ENCODE assay signal across 9 cellular contexts in the genomic region with DNA sequence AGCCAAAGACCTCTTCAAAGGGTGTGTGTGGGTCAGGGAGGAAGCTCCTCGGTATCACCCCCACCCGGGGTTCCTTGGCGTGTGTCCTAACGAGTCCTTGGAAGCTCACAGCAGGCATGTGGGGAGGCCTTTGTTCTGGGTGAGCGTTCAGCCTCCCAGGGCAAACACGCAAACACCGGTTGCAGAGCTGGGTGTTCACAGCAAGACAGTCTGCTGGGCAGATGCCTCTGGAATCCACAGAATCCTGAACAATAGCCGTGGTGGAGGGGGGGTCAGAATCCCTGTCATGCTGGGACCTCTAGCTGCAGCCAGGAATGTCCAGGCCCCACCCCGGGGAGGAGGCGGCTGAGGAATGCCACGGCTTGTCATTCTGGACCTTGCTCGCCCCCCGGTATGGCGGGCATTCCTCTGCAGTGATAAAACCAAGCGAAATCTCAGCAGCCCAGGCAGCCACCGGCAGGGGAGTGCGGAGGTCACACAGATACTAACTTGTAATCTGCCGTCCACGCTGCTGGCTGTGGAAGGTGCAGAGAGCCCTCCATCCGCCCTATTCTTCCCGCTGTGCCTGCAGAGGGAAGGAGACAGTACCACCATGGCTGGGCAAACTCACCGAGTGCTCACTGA. TPM values are rescaled to one million over a fixed set of nuclear protein-coding genes. Genes with fewer than 3 reads are reported as not detected.
DNase-seq lines count a peak whose midpoint lies in the region; ATAC-seq and TF ChIP-seq lines count a peak whose summit lies in the region.
"Not testable (repeated sequence)": the region's sequence is repeated elsewhere in the genome, so short reads cannot be mapped to it uniquely, and the experiment has no call there.
"Had no signal": no experiment of that assay in that cellular context is flagged by ENCODE, and none has a peak within 500 bp of the region (broad histone marks: within the 10 kb centered on the region; RNA-seq: fewer than 3 reads in every experiment).

No MANE protein-coding gene starts in this region.

- intact Hi-C loops in HCT116 (cut with micrococcal nuclease); sigmoid colon (cut with DNase I): not testable (repeated sequence)

- not testable (repeated sequence) for TF ChIP-seq RAD21 in HCT116 (IDR thresholded peaks at IDR 0.05; ENCODE audit: low read depth)

- peak; percentile 39 for DNase-seq in BJ (ENCODE audit: low read depth)
- DNase-seq in HCT116 (ENCODE audit: low read depth, low spot score); activated CD8-positive, alpha-beta T cell treated with anti-CD3 and anti-CD28 coated beads, Interleukin-2, amount 10 ng/mL, durations not matched to agents 7 days and 5 days; sigmoid colon: not testable (repeated sequence)
- peak; percentile 41 for DNase-seq in NCI-H345 (lab: John Stamatoyannopoulos, UW)

- H3K4me2 ChIP-seq in HCT116 (ENCODE audit: low read length) = peak overlapping the region; percentile 59

- CTCF ChIA-PET in BJ (lab: Yijun Ruan, JAX); HCT116 (lab: Charles Lee); activated CD8-positive, alpha-beta T cell treated with anti-CD3 and anti-CD28 coated beads, Interleukin-2, amount 10 ng/mL, durations not matched to agents 7 days and 5 days (lab: Charles Lee): not testable (repeated sequence)

- H3K27ac ChIP-seq in HCT116 (ENCODE audit: low read depth, low read length) (peak overlapping the region; percentile 35; the same call in 1 of the 2 replicates), ectodermal cell (ENCODE audit: insufficient read depth, low read depth, low read length, poor library complexity, severe bottlenecking) (peak overlapping the region; percentile 86), sigmoid colon (peak overlapping the region; percentile 75 to 85 (median 78))
- not testable (repeated sequence) for H3K27ac ChIP-seq in iPS-18a (ENCODE audit: low read length)

- WGBS in ectodermal cell, 2 experiments = 2% methylated on average over 21 to 22 of the region's 22 CpGs
- 80 to 86% methylated on average over 22 of the region's 22 CpGs for WGBS in sigmoid colon, 2 donors

- H4K20me1 ChIP-seq in HCT116 (ENCODE audit: insufficient read depth) = not testable (repeated sequence)

- not testable (repeated sequence) for TF ChIP-seq EP300 in sigmoid colon (IDR thresholded peaks at IDR 0.05)

- RAD21 ChIA-PET in HCT116 (lab: Charles Lee; ENCODE audit: low non-redundant PET in 1 of 2, low total read pairs in 2 of 2, uncharacterized antibody in 2 of 2, unreplicated experiment in 2 of 2) = not testable (repeated sequence)

- not testable (repeated sequence) for TF ChIP-seq CTCF in BJ (IDR thresholded peaks at IDR 0.05; ENCODE audit: insufficient read depth, low read depth, low read length); HCT116 (IDR thresholded peaks at IDR 0.05 in 2 of 3, conservative IDR thresholded peaks at IDR 0.05 in 1 of 3; ENCODE audit: borderline replicate concordance in 1 of 3, insufficient read depth in 1 of 3, low read depth in 2 of 3, low read length in 2 of 3); nephron (IDR thresholded peaks at IDR 0.05; ENCODE audit: unreplicated experiment in 3 of 3); sigmoid colon (IDR thresholded peaks at IDR 0.05)

- POLR2A ChIA-PET in BJ (lab: Charles Lee); HCT116 (lab: Charles Lee); activated CD8-positive, alpha-beta T cell treated with anti-CD3 and anti-CD28 coated beads, Interleukin-2, amount 10 ng/mL, durations not matched to agents 7 days and 5 days (lab: Charles Lee): not testable (repeated sequence)

- H3K4me3 ChIP-seq in BJ (ENCODE audit: low read depth, low read length); ectodermal cell (ENCODE audit: insufficient read depth, low read depth, low read length); sigmoid colon: not testable (repeated sequence)
- H3K4me3 ChIP-seq in HCT116 (replicated peaks in 1 of 2; ENCODE audit: low read depth in 1 of 2, low read length in 2 of 2) (peak overlapping the region; percentile 15 to 32; a peak in 3 of 4 replicates), iPS-18a (ENCODE audit: low read length) (peak overlapping the region; percentile 13)

- H3K27ac Mint-ChIP-seq in activated CD8-positive, alpha-beta T cell treated with anti-CD3 and anti-CD28 coated beads, Interleukin-2, amount 10 ng/mL, durations not matched to agents 7 days and 5 days = not testable (repeated sequence)
- peak overlapping the region; percentile 28 to 42 (median 33) for H3K27ac Mint-ChIP-seq in nephron

- H3K9me2 ChIP-seq in HCT116 (ENCODE audit: insufficient read depth) = not testable (repeated sequence)

- H3K27me3 Mint-ChIP-seq in activated CD8-positive, alpha-beta T cell treated with anti-CD3 and anti-CD28 coated beads, Interleukin-2, amount 10 ng/mL, durations not matched to agents 7 days and 5 days (ENCODE audit: low read depth); nephron (ENCODE audit: low read depth): not testable (repeated sequence)

- not testable (repeated sequence) for H3K9me3 Mint-ChIP-seq in activated CD8-positive, alpha-beta T cell treated with anti-CD3 and anti-CD28 coated beads, Interleukin-2, amount 10 ng/mL, durations not matched to agents 7 days and 5 days (ENCODE audit: insufficient read depth); nephron

- H3K9ac ChIP-seq in HCT116 (ENCODE audit: low read length) = peak overlapping the region; percentile 32
- H3K9ac ChIP-seq in iPS-18a (ENCODE audit: low read length) = not testable (repeated sequence)

- not testable (repeated sequence) for H3K36me3 ChIP-seq in BJ (ENCODE audit: control insufficient read depth, insufficient read depth, low read length); HCT116 (ENCODE audit: control insufficient read depth in 1 of 2, insufficient read depth in 2 of 2, low read length in 2 of 2); ectodermal cell (ENCODE audit: control insufficient read depth, insufficient read depth, low read length); iPS-18a (ENCODE audit: control insufficient read depth, low read depth, low read length); sigmoid colon

- not testable (repeated sequence) for H3K27me3 ChIP-seq in BJ (ENCODE audit: control insufficient read depth, insufficient read depth, low read length); HCT116 (ENCODE audit: insufficient read depth, low read length); ectodermal cell (ENCODE audit: control insufficient read depth, insufficient read depth, low read length, poor library complexity, severe bottlenecking); iPS-18a (ENCODE audit: control insufficient read depth, insufficient read depth, low read length); sigmoid colon

- TF ChIP-seq POLR2A in HCT116 (IDR thresholded peaks at IDR 0.05; ENCODE audit: borderline replicate concordance, extremely low read depth, insufficient read depth, insufficient read length); sigmoid colon (IDR thresholded peaks at IDR 0.05): not testable (repeated sequence)

- peak; percentile 32 for ATAC-seq in HCT116
- not testable (repeated sequence) for ATAC-seq in activated CD8-positive, alpha-beta T cell treated with anti-CD3 and anti-CD28 coated beads, Interleukin-2, amount 10 ng/mL, durations not matched to agents 7 days and 5 days

- H3K4me1 ChIP-seq in HCT116 (ENCODE audit: control insufficient read depth in 1 of 2, insufficient read depth in 2 of 2, low read length in 2 of 2) = peaks cover 4 to 17% of the 10 kb centered on the region in 2 experiments
- not testable (repeated sequence) for H3K4me1 ChIP-seq in ectodermal cell (ENCODE audit: control insufficient read depth, insufficient read depth, low read length); iPS-18a (ENCODE audit: control insufficient read depth, low read depth, low read length)
- H3K4me1 ChIP-seq in sigmoid colon = peaks cover 0 to 27% (median 9%) of the 10 kb centered on the region in 4 donors

- not testable (repeated sequence) for H2AFZ ChIP-seq in HCT116 (ENCODE audit: low read depth, low read length, poor library complexity, severe bottlenecking)

- peaks cover 30% of the 10 kb centered on the region for H3K79me2 ChIP-seq in HCT116 (ENCODE audit: insufficient read depth, low read length)

- H3K36me3 Mint-ChIP-seq in activated CD8-positive, alpha-beta T cell treated with anti-CD3 and anti-CD28 coated beads, Interleukin-2, amount 10 ng/mL, durations not matched to agents 7 days and 5 days (ENCODE audit: low read depth); nephron (ENCODE audit: low read depth): not testable (repeated sequence)

- H3K4me1 Mint-ChIP-seq in activated CD8-positive, alpha-beta T cell treated with anti-CD3 and anti-CD28 coated beads, Interleukin-2, amount 10 ng/mL, durations not matched to agents 7 days and 5 days (ENCODE audit: low read depth) = not testable (repeated sequence)
- H3K4me1 Mint-ChIP-seq in nephron = peaks cover 18% of the 10 kb centered on the region

- H3K9me3 ChIP-seq in HCT116 (ENCODE audit: control insufficient read depth in 1 of 2, insufficient read depth in 1 of 2, low read depth in 1 of 2, low read length in 2 of 2); ectodermal cell (ENCODE audit: control insufficient read depth, low read length); iPS-18a (ENCODE audit: control insufficient read depth, low read depth, low read length); sigmoid colon: not testable (repeated sequence)

- BruUV-seq in HCT116 (replicated peaks; lab: Mats Ljungman, UMichigan) = not testable (repeated sequence)

- peak overlapping the region; percentile 22 for H3K4me3 Mint-ChIP-seq in activated CD8-positive, alpha-beta T cell treated with anti-CD3 and anti-CD28 coated beads, Interleukin-2, amount 10 ng/mL, durations not matched to agents 7 days and 5 days
- peak overlapping the region; percentile 42 to 75 (median 71) for H3K4me3 Mint-ChIP-seq in nephron

RNA-seq across cellular contexts. Expression of a gene that starts 48.2 kb away (rescaled TPM):
- polyA plus RNA-seq in BJ (2011; rRNA removed) (0.04 TPM in 1 of 2 replicates, not detected in the other), sigmoid colon (10 to 100 TPM in 1 of 3 donors, 1 to 10 TPM in 1, under 1 TPM in 1; 0.60 to 13.3 (median 6.7) TPM)
- polyA minus RNA-seq in BJ (2011; rRNA and poly(A)+ RNA removed) = not detected in 2 replicates
- total RNA-seq in HCT116 (2021; ENCODE audit: unreplicated experiment) (0.47 TPM), sigmoid colon (1 to 10 TPM in 2 of 4 donors, under 1 TPM in 2; 0.28 to 1.6 (median 0.94) TPM)
- polyA plus RNA-seq in HCT116 (2012) = 0.02 and 0.30 TPM in 2 replicates
- total RNA-seq in activated CD8-positive, alpha-beta T cell treated with anti-CD3 and anti-CD28 coated beads, Interleukin-2, amount 10 ng/mL, durations not matched to agents 7 days and 5 days = 100 to 1,000 TPM; 339 to 352 TPM
- 1.0 TPM for polyA plus RNA-seq in ectodermal cell (2013, experiment 1 of 4)
- polyA plus RNA-seq in ectodermal cell (2013, experiment 2 of 4) = 1.0 TPM
- 0.48 TPM for polyA plus RNA-seq in ectodermal cell (2013, experiment 3 of 4)
- 0.85 TPM for polyA plus RNA-seq in ectodermal cell (2013, experiment 4 of 4)
- total RNA-seq: A673 had no signal

Comparison
In these comparisons a context has a peak if more than half of its experiments do, and no peak if none do; other contexts are left out.
1. RNA of a gene that starts 48.2 kb away (total RNA-seq): 339 to 352 TPM in activated CD8-positive, alpha-beta T cell treated with anti-CD3 and anti-CD28 coated beads, Interleukin-2, amount 10 ng/mL, durations not matched to agents 7 days and 5 days; 0.28 to 1.6 TPM in sigmoid colon and 0.47 TPM in HCT116 (single experiment); every median in the first group is over 100 times any median in the second.